8 cellular contexts compared by ENCODE assay signal in the genomic region with DNA sequence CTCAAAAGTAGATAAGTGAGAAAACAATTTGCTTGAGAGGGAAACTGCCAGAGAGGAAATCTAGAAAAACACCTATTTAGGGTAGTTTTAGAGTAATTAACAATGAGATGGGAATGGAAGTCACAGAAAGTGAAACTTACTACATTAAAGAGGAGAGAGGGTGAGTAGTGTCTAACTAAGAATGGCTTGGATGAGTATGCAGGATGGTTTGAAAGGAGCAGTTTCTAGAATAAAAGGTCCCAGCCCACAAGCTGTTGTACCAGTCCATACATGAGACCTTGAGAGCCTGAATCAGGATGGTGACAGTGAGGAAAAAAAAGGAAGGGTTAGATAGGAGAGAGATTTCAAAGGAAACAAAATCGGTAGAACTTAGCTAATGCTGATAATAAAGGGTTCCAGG. TPM values are rescaled to one million over a fixed set of nuclear protein-coding genes. Genes with fewer than 3 reads are reported as not detected.
A peak's percentile ranks its signal among the peaks of the same experiment; 100 is the strongest.
DNase-seq lines count a peak whose midpoint lies in the region; ATAC-seq, FAIRE-seq and TF ChIP-seq lines count a peak whose summit lies in the region.

No MANE protein-coding gene starts in this region.

- no peak overlapping the region for H2BK5ac ChIP-seq in IMR-90 (ENCODE audit: low read depth, low read length, poor library complexity, severe bottlenecking)

- no peak for TF ChIP-seq POLR2A in IMR-90 (IDR thresholded peaks at IDR 0.05; ENCODE audit: low read depth, low read length)

- H2AK5ac ChIP-seq in IMR-90 (ENCODE audit: low read depth, low read length), result no peak overlapping the region

- no TSS peak for BruUV-seq in IMR-90 (replicated peaks; lab: Mats Ljungman, UMichigan)

- H4K91ac ChIP-seq in IMR-90 (ENCODE audit: insufficient read depth, low read depth, low read length), result no peak overlapping the region

- peak overlapping the region; percentile 99 for H3K4me3 Mint-ChIP-seq in astrocyte (ENCODE audit: unreplicated experiment)

- H3K27ac ChIP-seq in IMR-90 (ENCODE audit: insufficient read depth, low read length) (no peak overlapping the region), astrocyte (ENCODE audit: low read depth, low read length) (peak overlapping the region; percentile 16)

- peaks cover 5% of the 10 kb centered on the region for H3K36me3 Mint-ChIP-seq in astrocyte (ENCODE audit: low read depth, unreplicated experiment)

- peaks cover 17% of the 10 kb centered on the region for H3K4me1 Mint-ChIP-seq in astrocyte (ENCODE audit: low read depth, unreplicated experiment)

- H3K27me3 Mint-ChIP-seq in astrocyte (ENCODE audit: low read depth, unreplicated experiment), result no peaks in the 10 kb centered on the region

- H3K9me1 ChIP-seq in IMR-90 (ENCODE audit: insufficient read depth, low read length), result no peaks in the 10 kb centered on the region

- H3K9ac ChIP-seq in IMR-90 (ENCODE audit: low read depth, low read length) (no peak overlapping the region), astrocyte (ENCODE audit: low read length) (peak overlapping the region; percentile 91), mucosa of stomach (ENCODE audit: low read length) (peak overlapping the region; percentile 75)

- no peak for FAIRE-seq in astrocyte (lab: Jason Lieb, UNC)

- no peak overlapping the region for H2BK20ac ChIP-seq in IMR-90 (ENCODE audit: low read depth, low read length)

- TF ChIP-seq RAD21 in IMR-90 (IDR thresholded peaks at IDR 0.05; ENCODE audit: low read length), result no peak

- no peak overlapping the region for H3K18ac ChIP-seq in IMR-90 (ENCODE audit: low read depth, low read length)

- POLR2A ChIA-PET in BJ (lab: Charles Lee), result no interaction called here
- POLR2A ChIA-PET in IMR-90 (lab: Charles Lee; ENCODE audit: unreplicated experiment), result no interaction called here

- H3K9me3 ChIP-seq in IMR-90 (ENCODE audit: control insufficient read depth, insufficient read depth, low read length), result no peaks in the 10 kb centered on the region
- H3K9me3 ChIP-seq in astrocyte (ENCODE audit: insufficient read depth, low read depth, low read length), result no peaks in the 10 kb centered on the region
- H3K9me3 ChIP-seq in mucosa of stomach (ENCODE audit: control insufficient read depth, low read length), result no peaks in the 10 kb centered on the region

- no peak overlapping the region for H2BK15ac ChIP-seq in IMR-90 (ENCODE audit: low read depth, low read length)

- H3K9me3 Mint-ChIP-seq in astrocyte (ENCODE audit: unreplicated experiment), result no peaks in the 10 kb centered on the region

- H3K4me2 ChIP-seq in IMR-90 (ENCODE audit: low read depth, low read length) (peak overlapping the region; percentile 45), astrocyte (ENCODE audit: low read length) (peak overlapping the region; percentile 94)

- in situ Hi-C loops in IMR-90 (cut with MboI; ENCODE audit: low sequenced_read_pairs), result loop anchor here (10.0 kb wide), 3 partner anchors 112 to 392 kb away; a partner anchor contains a TSS

- DNase-seq in BJ (ENCODE audit: low read depth) (no peak), IMR-90 (no peak), astrocyte (ENCODE audit: low read depth) (no peak)
- DNase-seq in activated effector memory CD4-positive, alpha-beta T cell treated with anti-CD3 and anti-CD28 coated beads, Interleukin-2, amount 50 U/mL, for 16 hours, result no peak

- ATAC-seq in IMR-90 (ENCODE audit: low read depth), result no peak
- ATAC-seq in GM21723 (IDR thresholded peaks at IDR 0.05; ENCODE audit: unreplicated experiment), result no peak
- no peak for ATAC-seq in HG02852 (IDR thresholded peaks at IDR 0.05; ENCODE audit: unreplicated experiment)
- no peak for ATAC-seq in GM18907 (IDR thresholded peaks at IDR 0.05; ENCODE audit: unreplicated experiment)

- H3K56ac ChIP-seq in IMR-90 (ENCODE audit: extremely low read depth, insufficient read depth, low read length), result no peak overlapping the region

- H3K27me3 ChIP-seq in BJ (ENCODE audit: control insufficient read depth, insufficient read depth, low read length) (no peaks in the 10 kb centered on the region), IMR-90 (ENCODE audit: control insufficient read depth, insufficient read depth, low read length) (no peaks in the 10 kb centered on the region), astrocyte (ENCODE audit: insufficient read depth, low read length) (no peaks in the 10 kb centered on the region), mucosa of stomach (ENCODE audit: control insufficient read depth, insufficient read depth, low read length) (no peaks in the 10 kb centered on the region)

- H2BK120ac ChIP-seq in IMR-90 (ENCODE audit: low read depth, low read length), result no peak overlapping the region

- peaks cover 59% of the 10 kb centered on the region for H3K79me2 ChIP-seq in astrocyte (ENCODE audit: insufficient read depth, low read length)

- H2AK9ac ChIP-seq in IMR-90 (replicated peaks; ENCODE audit: low read depth, low read length, poor library complexity), result no peak overlapping the region

- no peak overlapping the region for H3K4ac ChIP-seq in IMR-90 (ENCODE audit: low read depth, low read length)

- no peak overlapping the region for H3K14ac ChIP-seq in IMR-90 (replicated peaks; ENCODE audit: low read depth, low read length)

- H4K8ac ChIP-seq in IMR-90 (ENCODE audit: low read depth in 2 of 2, low read length in 2 of 2), result no peak overlapping the region

- H4K20me1 ChIP-seq in IMR-90 (ENCODE audit: insufficient read depth, low read length) (no peaks in the 10 kb centered on the region), astrocyte (ENCODE audit: insufficient read depth, low read length) (peaks cover 23% of the 10 kb centered on the region)

- dilution Hi-C loops in IMR-90 (cut with HindIII; ENCODE audit: low sequenced_read_pairs, unreplicated experiment), result no loop called here

- intact Hi-C loops in IMR-90 (cut with micrococcal nuclease), result no loop called here

- H3K79me1 ChIP-seq in IMR-90 (ENCODE audit: low read depth in 1 of 2, low read length in 2 of 2), result peaks cover 18 to 31% of the 10 kb centered on the region in 2 experiments; a peak in 3 of 4 replicates

- no peak overlapping the region for H3K23ac ChIP-seq in IMR-90 (ENCODE audit: low read depth, low read length)

- WGBS in IMR-90 (ENCODE audit: extremely low coverage in 2 of 2, insufficient read length in 1 of 2), 2 experiments, result no CpG with 5 or more reads among the region's 1 CpG

- CTCF ChIA-PET in BJ (lab: Yijun Ruan, JAX) (interaction anchor here (1.3 to 2.1 kb wide), 2 partner anchors 9 to 383 kb away, joined by 3 to 14 read pairs; a partner anchor contains a TSS), IMR-90 (lab: Yijun Ruan, JAX) (interaction anchor here (0.6 to 1.0 kb wide), 3 partner anchors 11 to 117 kb away, joined by 3 to 5 read pairs (median 3); a partner anchor contains a TSS)

- H3K27ac Mint-ChIP-seq in astrocyte (ENCODE audit: unreplicated experiment), result no peak overlapping the region

- H2AFZ ChIP-seq in IMR-90 (replicated peaks; ENCODE audit: low read length, poor library complexity) (no peak overlapping the region), astrocyte (ENCODE audit: low read depth, low read length) (no peak overlapping the region)

- H3K4me3 ChIP-seq in BJ (ENCODE audit: low read depth, low read length) (peak overlapping the region; percentile 65; the same call in 1 of the 2 replicates), IMR-90 (ENCODE audit: insufficient read depth, low read depth, low read length) (peak overlapping the region; percentile 61; the same call in 1 of the 2 replicates), astrocyte (ENCODE audit: insufficient read depth, low read depth, low read length) (peak overlapping the region; percentile 89), mucosa of stomach (ENCODE audit: low read length) (no peak overlapping the region)

- 0 out of 2 replicates have a peak, but pooled peaks cover 1% of the 10 kb centered on the region for H3K4me1 ChIP-seq in IMR-90 (ENCODE audit: control insufficient read depth, insufficient read depth, low read length)
- H3K4me1 ChIP-seq in astrocyte (ENCODE audit: insufficient read depth, low read length), result peaks cover 4% of the 10 kb centered on the region
- H3K4me1 ChIP-seq in mucosa of stomach (ENCODE audit: control insufficient read depth, insufficient read depth, low read length), result peaks cover 10% of the 10 kb centered on the region

- H3K36me3 ChIP-seq in BJ (ENCODE audit: control insufficient read depth, insufficient read depth, low read length) (no peaks in the 10 kb centered on the region; the same call in 1 of the 2 replicates), IMR-90 (ENCODE audit: control insufficient read depth, insufficient read depth, low read length) (peaks cover 7% of the 10 kb centered on the region), astrocyte (ENCODE audit: insufficient read depth, low read length) (peaks cover 17% of the 10 kb centered on the region), mucosa of stomach (ENCODE audit: control insufficient read depth, insufficient read depth, low read length) (no peaks in the 10 kb centered on the region)

- no peak overlapping the region; the same call in 1 of the 2 replicates for H4K5ac ChIP-seq in IMR-90 (ENCODE audit: low read depth, low read length)

- TF ChIP-seq CTCF in BJ (IDR thresholded peaks at IDR 0.05; ENCODE audit: insufficient read depth, low read depth, low read length) (no peak), IMR-90 (conservative IDR thresholded peaks at IDR 0.05; ENCODE audit: low read depth, low read length) (no peak), astrocyte (IDR thresholded peaks at IDR 0.05; ENCODE audit: insufficient read depth, low read depth, low read length) (no peak)

RNA-seq across cellular contexts. Expression of a gene that starts 1.3 kb away (rescaled TPM):
- polyA plus RNA-seq in BJ (2011; rRNA removed) (5.8 and 13.3 TPM in 2 replicates), IMR-90 (2012; rRNA removed) (18.2 and 22.0 TPM in 2 replicates)
- polyA minus RNA-seq in BJ (2011; rRNA and poly(A)+ RNA removed), result 0.81 and 1.2 TPM in 2 replicates
- total RNA-seq in IMR-90 (2012; rRNA removed) (1.1 and 4.4 TPM in 2 replicates), astrocyte (20.5 and 26.5 TPM in 2 replicates)
- polyA plus RNA-seq in IMR-90 (2012; cell fraction: cytosol; rRNA removed), result 4.6 and 5.9 TPM in 2 replicates
- 0.89 and 6.2 TPM in 2 replicates for polyA plus RNA-seq in IMR-90 (2012; cell fraction: nucleus; rRNA removed; ENCODE audit: low replicate concordance)

RNA-seq across cellular contexts. Expression of a gene that starts 10.9 kb away (rescaled TPM):
- 0.05 and 0.20 TPM in 2 replicates for polyA plus RNA-seq in BJ (2011; rRNA removed)
- 0.09 TPM in 1 of 2 replicates, not detected in the other for polyA minus RNA-seq in BJ (2011; rRNA and poly(A)+ RNA removed)
- total RNA-seq in IMR-90 (2012; rRNA removed), result not detected in 2 replicates
- 0.05 and 0.11 TPM in 2 replicates for polyA plus RNA-seq in IMR-90 (2012; rRNA removed)
- not detected in 2 replicates for polyA plus RNA-seq in IMR-90 (2012; cell fraction: cytosol; rRNA removed)
- polyA plus RNA-seq in IMR-90 (2012; cell fraction: nucleus; rRNA removed; ENCODE audit: low replicate concordance), result 0.25 TPM in 1 of 2 replicates, not detected in the other
- total RNA-seq in astrocyte, result 0.25 TPM in 1 of 2 replicates, not detected in the other

RNA-seq across cellular contexts. Expression of a gene that starts 15.1 kb away (rescaled TPM):
- polyA plus RNA-seq in BJ (2011; rRNA removed) (1.3 and 3.0 TPM in 2 replicates), IMR-90 (2012; rRNA removed) (0.10 and 0.12 TPM in 2 replicates)
- polyA minus RNA-seq in BJ (2011; rRNA and poly(A)+ RNA removed), result 0.24 and 0.46 TPM in 2 replicates
- total RNA-seq in IMR-90 (2012; rRNA removed) (0.18 and 0.28 TPM in 2 replicates), astrocyte (not detected in 2 replicates)
- polyA plus RNA-seq in IMR-90 (2012; cell fraction: cytosol; rRNA removed), result 0.02 TPM in 2 replicates
- polyA plus RNA-seq in IMR-90 (2012; cell fraction: nucleus; rRNA removed; ENCODE audit: low replicate concordance), result 0.46 TPM in 1 of 2 replicates, not detected in the other

RNA-seq across cellular contexts. Expression of a gene that starts 31.0 kb away (rescaled TPM):
- polyA plus RNA-seq in BJ (2011; rRNA removed) (0.01 and 0.04 TPM in 2 replicates), IMR-90 (2012; rRNA removed) (0.02 TPM in 1 of 2 replicates, not detected in the other)
- polyA minus RNA-seq in BJ (2011; rRNA and poly(A)+ RNA removed), result 0.05 TPM in 1 of 2 replicates, not detected in the other
- total RNA-seq in IMR-90 (2012; rRNA removed) (not detected in 2 replicates), astrocyte (0.11 TPM in 1 of 2 replicates, not detected in the other)
- not detected in 2 replicates for polyA plus RNA-seq in IMR-90 (2012; cell fraction: cytosol; rRNA removed)
- polyA plus RNA-seq in IMR-90 (2012; cell fraction: nucleus; rRNA removed; ENCODE audit: low replicate concordance), result 0.02 and 0.11 TPM in 2 replicates
